Comparison of ENCODE assay signal across 1 cellular context in genomic region chr2:28436525-28437051, GRCh38.
A peak's percentile ranks its signal among the peaks of the same experiment; 100 is the strongest.
TF ChIP-seq lines count a peak whose summit lies in the region.

No MANE protein-coding gene starts in this region.

TF ChIP-seq in HepG2, 621 proteins besides CTCF, POLR2A, EP300 and RAD21:
- TF ChIP-seq HNRNPL (IDR thresholded peaks at IDR 0.05; ENCODE audit: low read depth, low read length): peak; percentile 86
- no peak for TF ChIP-seq PCBP1 (IDR thresholded peaks at IDR 0.05; ENCODE audit: borderline replicate concordance, low read depth, low read length)
- peak; percentile 34; the same call in 1 of the 2 replicates for TF ChIP-seq ZNF687 (CRISPR knock-in tag; IDR thresholded peaks at IDR 0.05)
